In the genomic region with DNA sequence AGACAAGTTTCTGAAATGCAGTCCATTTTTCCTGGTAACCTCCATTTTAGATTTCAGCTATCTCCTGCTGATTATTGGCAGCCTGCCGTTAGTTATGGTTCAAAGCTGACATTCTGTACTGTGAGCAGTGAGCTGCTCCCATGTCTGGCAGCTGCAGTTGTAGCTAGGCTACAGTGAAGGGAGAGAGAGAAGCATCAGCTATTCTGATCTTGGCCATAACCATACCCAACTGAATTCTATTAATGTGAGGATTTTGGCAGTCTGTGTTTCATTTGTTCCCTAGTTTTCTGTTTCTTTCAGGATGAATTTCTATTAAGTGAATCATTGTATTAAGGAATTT, we compare ENCODE assay signal across 7 cellular contexts. TPM values are rescaled to one million over a fixed set of nuclear protein-coding genes. Genes with fewer than 3 reads are reported as not detected.
A peak's percentile ranks its signal among the peaks of the same experiment; 100 is the strongest.
DNase-seq lines count a peak whose midpoint lies in the region; ATAC-seq and TF ChIP-seq lines count a peak whose summit lies in the region.

No MANE protein-coding gene starts in this region.

- intact Hi-C loops in MCF 10A (cut with micrococcal nuclease): no loop called here

- H3K9me3 Mint-ChIP-seq in MCF 10A (ENCODE audit: unreplicated experiment) (no peaks in the 10 kb centered on the region), immature natural killer cell (no peaks in the 10 kb centered on the region), type B pancreatic cell (no peaks in the 10 kb centered on the region)
- H3K9me3 Mint-ChIP-seq in stimulated activated naive B cell treated with anti-CD40 and anti-IgM and Interleukin-4, amounts not matched to agents 10 μg/mL and 1 μg/mL and 100 μg/mL, for 72 hours: no peaks in the 10 kb centered on the region

- peaks cover 13% of the 10 kb centered on the region for H3K36me3 Mint-ChIP-seq in MCF 10A (ENCODE audit: insufficient read depth, unreplicated experiment)
- H3K36me3 Mint-ChIP-seq in stimulated activated naive B cell treated with anti-CD40 and anti-IgM and Interleukin-4, amounts not matched to agents 10 μg/mL and 1 μg/mL and 100 μg/mL, for 72 hours: peaks cover 9 to 29% of the 10 kb centered on the region in 2 donors
- H3K36me3 Mint-ChIP-seq in immature natural killer cell: peaks cover 0 to 4% (median 4%) of the 10 kb centered on the region in 3 donors
- peaks cover 19% of the 10 kb centered on the region for H3K36me3 Mint-ChIP-seq in type B pancreatic cell

- no peak overlapping the region for H3K4me3 ChIP-seq in thymus (ENCODE audit: low read length)

- H3K4me3 Mint-ChIP-seq in MCF 10A (ENCODE audit: unreplicated experiment) (peak overlapping the region; percentile 19), immature natural killer cell (no peak overlapping the region), type B pancreatic cell (no peak overlapping the region)
- no peak overlapping the region for H3K4me3 Mint-ChIP-seq in stimulated activated naive B cell treated with anti-CD40 and anti-IgM and Interleukin-4, amounts not matched to agents 10 μg/mL and 1 μg/mL and 100 μg/mL, for 72 hours

- no peaks in the 10 kb centered on the region for H3K36me3 ChIP-seq in thymus (ENCODE audit: control insufficient read depth, insufficient read depth)

- no peaks in the 10 kb centered on the region for H3K4me1 ChIP-seq in thymus (ENCODE audit: control insufficient read depth, insufficient read depth, low read length)

- H3K27me3 Mint-ChIP-seq in MCF 10A (ENCODE audit: insufficient read depth, unreplicated experiment) (no peaks in the 10 kb centered on the region), immature natural killer cell (ENCODE audit: low read depth in 3 of 3) (no peaks in the 10 kb centered on the region), type B pancreatic cell (no peaks in the 10 kb centered on the region)
- no peaks in the 10 kb centered on the region for H3K27me3 Mint-ChIP-seq in stimulated activated naive B cell treated with anti-CD40 and anti-IgM and Interleukin-4, amounts not matched to agents 10 μg/mL and 1 μg/mL and 100 μg/mL, for 72 hours

- TF ChIP-seq CTCF in MCF 10A (IDR thresholded peaks at IDR 0.05; ENCODE audit: unreplicated experiment) (no peak), type B pancreatic cell (conservative IDR thresholded peaks at IDR 0.05) (no peak)

- ATAC-seq in stimulated activated naive B cell treated with anti-CD40 and anti-IgM and Interleukin-4, amounts not matched to agents 10 μg/mL and 1 μg/mL and 100 μg/mL, for 72 hours (replicated peaks): no peak

- POLR2A ChIA-PET in MCF 10A (lab: Yijun Ruan, JAX): interaction anchor here (0.7 kb wide), 2 partner anchors 33 to 69 kb away, joined by 3 read pairs; a partner anchor contains a TSS

- CTCF ChIA-PET in MCF 10A (lab: Yijun Ruan, JAX): interaction anchor here (0.6 to 1.1 kb wide), 3 partner anchors 13 to 141 kb away, joined by 3 to 4 read pairs (median 4); no protein-coding TSS in a partner anchor

- peak overlapping the region; percentile 36 for H3K27ac ChIP-seq in thymus (ENCODE audit: low read depth)

- DNase-seq in NCI-H1105 treated with DMSO at 0.1 percent for 48 hours (lab: John Stamatoyannopoulos, UW) (peak; percentile 69), MCF 10A (ENCODE audit: unreplicated experiment) (no peak), left kidney (ENCODE audit: low read depth, low spot score) (peak; percentile 18), immature natural killer cell (no peak), type B pancreatic cell (ENCODE audit: extremely low spot score, unreplicated experiment) (no peak)
- DNase-seq in stimulated activated naive B cell treated with anti-CD40 and anti-IgM and Interleukin-4, amounts not matched to agents 10 μg/mL and 1 μg/mL and 100 μg/mL, for 72 hours: no peak

- H3K27ac Mint-ChIP-seq in MCF 10A (ENCODE audit: low read depth, unreplicated experiment) (peak overlapping the region; percentile 17), immature natural killer cell (no peak overlapping the region), type B pancreatic cell (no peak overlapping the region)
- H3K27ac Mint-ChIP-seq in stimulated activated naive B cell treated with anti-CD40 and anti-IgM and Interleukin-4, amounts not matched to agents 10 μg/mL and 1 μg/mL and 100 μg/mL, for 72 hours: no peak overlapping the region

- H3K4me1 Mint-ChIP-seq in MCF 10A (ENCODE audit: insufficient read depth, unreplicated experiment): peaks cover 53% of the 10 kb centered on the region
- H3K4me1 Mint-ChIP-seq in stimulated activated naive B cell treated with anti-CD40 and anti-IgM and Interleukin-4, amounts not matched to agents 10 μg/mL and 1 μg/mL and 100 μg/mL, for 72 hours: peaks cover 9 to 16% of the 10 kb centered on the region in 2 donors
- peaks cover 20 to 46% of the 10 kb centered on the region in 2 donors for H3K4me1 Mint-ChIP-seq in immature natural killer cell
- peaks cover 24% of the 10 kb centered on the region for H3K4me1 Mint-ChIP-seq in type B pancreatic cell (ENCODE audit: unreplicated experiment)

- H3K27me3 ChIP-seq in thymus (ENCODE audit: control insufficient read depth, insufficient read depth): no peaks in the 10 kb centered on the region

- 89% methylated on average over 1 of the region's 1 CpG for whole genome bisulfite sequencing in thymus

- H3K9me3 ChIP-seq in thymus (ENCODE audit: control insufficient read depth): no peaks in the 10 kb centered on the region

- BruUV-seq in MCF 10A (replicated peaks; lab: Mats Ljungman, UMichigan): no TSS peak

RNA-seq across cellular contexts. Expression of a gene that starts 33.4 kb away (rescaled TPM):
- total RNA-seq in MCF 10A (2022): 13.7 and 18.6 TPM in 2 replicates
- 5.3 TPM for polyA plus RNA-seq in thymus
- under 1 TPM; 0.04 to 0.38 (median 0.13) TPM for polyA plus RNA-seq in immature natural killer cell
- 24.1 and 28.0 TPM in 2 replicates for total RNA-seq in type B pancreatic cell (ENCODE audit: low replicate concordance)

Comparison
In these comparisons a context has a peak if more than half of its experiments do, and no peak if none do; other contexts are left out.
1. DNase-seq: peak in NCI-H1105 treated with DMSO at 0.1 percent for 48 hours (single experiment) and left kidney (single experiment); none in MCF 10A (single experiment), stimulated activated naive B cell treated with anti-CD40 and anti-IgM and Interleukin-4, amounts not matched to agents 10 μg/mL and 1 μg/mL and 100 μg/mL, for 72 hours (single experiment), immature natural killer cell (0 of 3) and type B pancreatic cell (single experiment).